1 cellular context compared by ENCODE assay signal in the genomic region with DNA sequence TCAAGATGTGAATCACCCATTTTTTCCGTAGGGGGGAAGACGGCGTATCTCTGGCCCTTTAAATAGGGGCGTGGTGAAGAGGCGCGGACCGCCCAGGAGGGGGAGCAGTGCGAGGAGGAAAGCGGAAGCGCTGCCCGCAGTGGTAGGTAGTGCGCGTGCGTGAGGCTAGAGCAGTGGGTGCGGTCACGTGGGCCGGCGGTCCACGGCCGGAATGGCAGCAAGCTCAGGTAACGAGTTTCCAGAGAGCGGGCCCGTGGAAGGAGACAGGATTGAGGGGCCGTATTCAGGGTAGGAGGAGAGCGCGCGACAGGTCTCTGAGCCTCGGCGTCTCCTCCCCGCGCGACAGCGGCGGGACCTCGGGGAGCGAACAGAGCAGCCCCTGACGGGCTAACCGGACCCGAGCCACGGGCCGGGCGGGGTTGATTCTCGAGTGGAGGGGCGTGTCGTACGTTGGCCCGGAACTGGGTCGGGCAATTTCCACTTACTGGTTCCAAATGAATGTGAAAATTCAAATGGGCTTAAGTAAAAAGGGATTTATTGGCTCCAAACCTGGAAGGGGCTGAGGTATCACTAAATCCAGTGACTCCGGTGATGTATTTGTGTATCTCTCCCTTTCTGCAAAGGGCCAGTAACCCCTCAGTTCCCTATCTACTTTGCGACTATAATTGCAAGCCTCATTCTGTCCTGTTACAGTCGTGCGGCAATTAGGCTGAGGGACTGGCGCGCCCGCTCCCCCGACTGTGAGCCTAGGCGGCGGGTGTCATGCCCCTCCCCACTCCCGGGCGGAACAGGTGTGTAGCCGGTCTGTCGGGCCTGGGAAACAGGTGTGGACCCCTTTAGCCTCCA.
A peak's percentile ranks its signal among the peaks of the same experiment; 100 is the strongest.
TF ChIP-seq lines count a peak whose summit lies in the region.

A gene with protein sequence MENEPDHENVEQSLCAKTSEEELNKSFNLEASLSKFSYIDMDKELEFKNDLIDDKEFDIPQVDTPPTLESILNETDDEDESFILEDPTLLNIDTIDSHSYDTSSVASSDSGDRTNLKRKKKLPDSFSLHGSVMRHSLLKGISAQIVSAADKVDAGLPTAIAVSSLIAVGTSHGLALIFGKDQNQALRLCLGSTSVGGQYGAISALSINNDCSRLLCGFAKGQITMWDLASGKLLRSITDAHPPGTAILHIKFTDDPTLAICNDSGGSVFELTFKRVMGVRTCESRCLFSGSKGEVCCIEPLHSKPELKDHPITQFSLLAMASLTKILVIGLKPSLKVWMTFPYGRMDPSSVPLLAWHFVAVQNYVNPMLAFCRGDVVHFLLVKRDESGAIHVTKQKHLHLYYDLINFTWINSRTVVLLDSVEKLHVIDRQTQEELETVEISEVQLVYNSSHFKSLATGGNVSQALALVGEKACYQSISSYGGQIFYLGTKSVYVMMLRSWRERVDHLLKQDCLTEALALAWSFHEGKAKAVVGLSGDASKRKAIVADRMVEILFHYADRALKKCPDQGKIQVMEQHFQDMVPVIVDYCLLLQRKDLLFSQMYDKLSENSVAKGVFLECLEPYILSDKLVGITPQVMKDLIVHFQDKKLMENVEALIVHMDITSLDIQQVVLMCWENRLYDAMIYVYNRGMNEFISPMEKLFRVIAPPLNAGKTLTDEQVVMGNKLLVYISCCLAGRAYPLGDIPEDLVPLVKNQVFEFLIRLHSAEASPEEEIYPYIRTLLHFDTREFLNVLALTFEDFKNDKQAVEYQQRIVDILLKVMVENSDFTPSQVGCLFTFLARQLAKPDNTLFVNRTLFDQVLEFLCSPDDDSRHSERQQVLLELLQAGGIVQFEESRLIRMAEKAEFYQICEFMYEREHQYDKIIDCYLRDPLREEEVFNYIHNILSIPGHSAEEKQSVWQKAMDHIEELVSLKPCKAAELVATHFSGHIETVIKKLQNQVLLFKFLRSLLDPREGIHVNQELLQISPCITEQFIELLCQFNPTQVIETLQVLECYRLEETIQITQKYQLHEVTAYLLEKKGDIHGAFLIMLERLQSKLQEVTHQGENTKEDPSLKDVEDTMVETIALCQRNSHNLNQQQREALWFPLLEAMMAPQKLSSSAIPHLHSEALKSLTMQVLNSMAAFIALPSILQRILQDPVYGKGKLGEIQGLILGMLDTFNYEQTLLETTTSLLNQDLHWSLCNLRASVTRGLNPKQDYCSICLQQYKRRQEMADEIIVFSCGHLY (N-terminal part only) (plus strand): TSS at position 168 of the 846 bp plus-strand sequence. CDS start 12,467 bp downstream, outside the sequence.

TF ChIP-seq in HepG2, 621 proteins besides CTCF, POLR2A, EP300 and RAD21 (continued from another document and continues in another):
- TF ChIP-seq ZSCAN31 (CRISPR knock-in tag; IDR thresholded peaks at IDR 0.05; ENCODE audit: low read depth) (0 out of 2 replicates have a peak, but pooled peaks have one; percentile 43), NFYB (CRISPR knock-in tag; IDR thresholded peaks at IDR 0.05) (0 out of 2 replicates have a peak, but pooled peaks have one; percentile 11), TCF12 (IDR thresholded peaks at IDR 0.05) (no peak), TCF12 (CRISPR knock-in tag; IDR thresholded peaks at IDR 0.05) (no peak), ZNF768 (CRISPR knock-in tag; IDR thresholded peaks at IDR 0.05) (peak; percentile 11; the same call in 1 of the 2 replicates), KAT8 (CRISPR knock-in tag; IDR thresholded peaks at IDR 0.05) (peak; percentile 88), TFDP1 (CRISPR knock-in tag; IDR thresholded peaks at IDR 0.05; ENCODE audit: borderline replicate concordance) (peak; percentile 21; the same call in 1 of the 2 replicates), MAZ (IDR thresholded peaks at IDR 0.05; ENCODE audit: borderline replicate concordance, low read depth, low read length) (no peak), MAZ (CRISPR knock-in tag; IDR thresholded peaks at IDR 0.05; ENCODE audit: low read depth) (peak; percentile 53), KDM5B (CRISPR knock-in tag; IDR thresholded peaks at IDR 0.05; ENCODE audit: borderline replicate concordance) (no peak; the same call in 1 of the 2 replicates), PHF20 (CRISPR knock-in tag; IDR thresholded peaks at IDR 0.05) (peak; percentile 85), PHB2 (IDR thresholded peaks at IDR 0.05; ENCODE audit: partially characterized antibody) (no peak), JDP2 (CRISPR knock-in tag; IDR thresholded peaks at IDR 0.05; ENCODE audit: borderline replicate concordance) (no peak), HOXD1 (CRISPR knock-in tag; IDR thresholded peaks at IDR 0.05) (0 out of 2 replicates have a peak, but pooled peaks have one; percentile 58), ZFAT (CRISPR knock-in tag; conservative IDR thresholded peaks at IDR 0.05) (no peak), ZNF350 (CRISPR knock-in tag; IDR thresholded peaks at IDR 0.05; ENCODE audit: borderline replicate concordance, low read depth) (peak; percentile 28; the same call in 1 of the 2 replicates), CAMTA2 (CRISPR knock-in tag; IDR thresholded peaks at IDR 0.05; ENCODE audit: borderline replicate concordance) (no peak), RXRB (CRISPR knock-in tag; IDR thresholded peaks at IDR 0.05; ENCODE audit: borderline replicate concordance) (peak; percentile 25; the same call in 1 of the 2 replicates), YEATS2 (CRISPR knock-in tag; IDR thresholded peaks at IDR 0.05; ENCODE audit: borderline replicate concordance) (peak; percentile 64; the same call in 1 of the 2 replicates), ZNF343 (CRISPR knock-in tag; IDR thresholded peaks at IDR 0.05) (0 out of 2 replicates have a peak, but pooled peaks have one; percentile 33), MAF1 (CRISPR knock-in tag; IDR thresholded peaks at IDR 0.05; ENCODE audit: borderline replicate concordance) (no peak), GATAD1 (CRISPR knock-in tag; IDR thresholded peaks at IDR 0.05) (peak; percentile 85), ZNF276 (CRISPR knock-in tag; IDR thresholded peaks at IDR 0.05; ENCODE audit: low read depth) (no peak), YEATS4 (CRISPR knock-in tag; IDR thresholded peaks at IDR 0.05; ENCODE audit: borderline replicate concordance) (0 out of 2 replicates have a peak, but pooled peaks have one; percentile 44), SRF (IDR thresholded peaks at IDR 0.05; ENCODE audit: low read depth, low read length) (no peak), TGIF2 (CRISPR knock-in tag; IDR thresholded peaks at IDR 0.05) (0 out of 2 replicates have a peak, but pooled peaks have one; percentile 42), ETV5 (CRISPR knock-in tag; IDR thresholded peaks at IDR 0.05; ENCODE audit: borderline replicate concordance) (peak; percentile 70; the same call in 1 of the 2 replicates), THAP7 (CRISPR knock-in tag; IDR thresholded peaks at IDR 0.05) (peak; percentile 22; the same call in 1 of the 2 replicates), SMAD3 (CRISPR knock-in tag; IDR thresholded peaks at IDR 0.05) (0 out of 2 replicates have a peak, but pooled peaks have one; percentile 39), SPEN (CRISPR knock-in tag; IDR thresholded peaks at IDR 0.05; ENCODE audit: low read depth) (peak; percentile 44; the same call in 1 of the 2 replicates), RFXANK (CRISPR knock-in tag; IDR thresholded peaks at IDR 0.05) (0 out of 2 replicates have a peak, but pooled peaks have one; percentile 58), ZFP36L1 (CRISPR knock-in tag; IDR thresholded peaks at IDR 0.05) (peak; percentile 12; the same call in 1 of the 2 replicates), HDAC1 (CRISPR knock-in tag; IDR thresholded peaks at IDR 0.05) (peak; percentile 9), ZFYVE20 (CRISPR knock-in tag; IDR thresholded peaks at IDR 0.05; ENCODE audit: borderline replicate concordance, low read depth) (0 out of 2 replicates have a peak, but pooled peaks have one; percentile 54), ZNF367 (CRISPR knock-in tag; IDR thresholded peaks at IDR 0.05; ENCODE audit: borderline replicate concordance) (peak; percentile 66; the same call in 1 of the 2 replicates), LCORL (IDR thresholded peaks at IDR 0.05) (no peak), LCORL (CRISPR knock-in tag; IDR thresholded peaks at IDR 0.05) (no peak), HIVEP1 (CRISPR knock-in tag; IDR thresholded peaks at IDR 0.05) (no peak), ZNF552 (CRISPR knock-in tag; IDR thresholded peaks at IDR 0.05; ENCODE audit: borderline replicate concordance) (no peak)
- TF ChIP-seq, protein P1, sequence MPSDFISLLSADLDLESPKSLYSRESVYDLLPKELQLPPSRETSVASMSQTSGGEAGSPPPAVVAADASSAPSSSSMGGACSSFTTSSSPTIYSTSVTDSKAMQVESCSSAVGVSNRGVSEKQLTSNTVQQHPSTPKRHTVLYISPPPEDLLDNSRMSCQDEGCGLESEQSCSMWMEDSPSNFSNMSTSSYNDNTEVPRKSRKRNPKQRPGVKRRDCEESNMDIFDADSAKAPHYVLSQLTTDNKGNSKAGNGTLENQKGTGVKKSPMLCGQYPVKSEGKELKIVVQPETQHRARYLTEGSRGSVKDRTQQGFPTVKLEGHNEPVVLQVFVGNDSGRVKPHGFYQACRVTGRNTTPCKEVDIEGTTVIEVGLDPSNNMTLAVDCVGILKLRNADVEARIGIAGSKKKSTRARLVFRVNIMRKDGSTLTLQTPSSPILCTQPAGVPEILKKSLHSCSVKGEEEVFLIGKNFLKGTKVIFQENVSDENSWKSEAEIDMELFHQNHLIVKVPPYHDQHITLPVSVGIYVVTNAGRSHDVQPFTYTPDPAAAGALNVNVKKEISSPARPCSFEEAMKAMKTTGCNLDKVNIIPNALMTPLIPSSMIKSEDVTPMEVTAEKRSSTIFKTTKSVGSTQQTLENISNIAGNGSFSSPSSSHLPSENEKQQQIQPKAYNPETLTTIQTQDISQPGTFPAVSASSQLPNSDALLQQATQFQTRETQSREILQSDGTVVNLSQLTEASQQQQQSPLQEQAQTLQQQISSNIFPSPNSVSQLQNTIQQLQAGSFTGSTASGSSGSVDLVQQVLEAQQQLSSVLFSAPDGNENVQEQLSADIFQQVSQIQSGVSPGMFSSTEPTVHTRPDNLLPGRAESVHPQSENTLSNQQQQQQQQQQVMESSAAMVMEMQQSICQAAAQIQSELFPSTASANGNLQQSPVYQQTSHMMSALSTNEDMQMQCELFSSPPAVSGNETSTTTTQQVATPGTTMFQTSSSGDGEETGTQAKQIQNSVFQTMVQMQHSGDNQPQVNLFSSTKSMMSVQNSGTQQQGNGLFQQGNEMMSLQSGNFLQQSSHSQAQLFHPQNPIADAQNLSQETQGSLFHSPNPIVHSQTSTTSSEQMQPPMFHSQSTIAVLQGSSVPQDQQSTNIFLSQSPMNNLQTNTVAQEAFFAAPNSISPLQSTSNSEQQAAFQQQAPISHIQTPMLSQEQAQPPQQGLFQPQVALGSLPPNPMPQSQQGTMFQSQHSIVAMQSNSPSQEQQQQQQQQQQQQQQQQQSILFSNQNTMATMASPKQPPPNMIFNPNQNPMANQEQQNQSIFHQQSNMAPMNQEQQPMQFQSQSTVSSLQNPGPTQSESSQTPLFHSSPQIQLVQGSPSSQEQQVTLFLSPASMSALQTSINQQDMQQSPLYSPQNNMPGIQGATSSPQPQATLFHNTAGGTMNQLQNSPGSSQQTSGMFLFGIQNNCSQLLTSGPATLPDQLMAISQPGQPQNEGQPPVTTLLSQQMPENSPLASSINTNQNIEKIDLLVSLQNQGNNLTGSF (CRISPR knock-in tag; IDR thresholded peaks at IDR 0.05): 0 out of 2 replicates have a peak, but pooled peaks have one; percentile 23
- TF ChIP-seq, protein P2, sequence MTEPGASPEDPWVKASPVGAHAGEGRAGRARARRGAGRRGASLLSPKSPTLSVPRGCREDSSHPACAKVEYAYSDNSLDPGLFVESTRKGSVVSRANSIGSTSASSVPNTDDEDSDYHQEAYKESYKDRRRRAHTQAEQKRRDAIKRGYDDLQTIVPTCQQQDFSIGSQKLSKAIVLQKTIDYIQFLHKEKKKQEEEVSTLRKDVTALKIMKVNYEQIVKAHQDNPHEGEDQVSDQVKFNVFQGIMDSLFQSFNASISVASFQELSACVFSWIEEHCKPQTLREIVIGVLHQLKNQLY (CRISPR knock-in tag; IDR thresholded peaks at IDR 0.05): peak; percentile 54
- TF ChIP-seq, protein P3, sequence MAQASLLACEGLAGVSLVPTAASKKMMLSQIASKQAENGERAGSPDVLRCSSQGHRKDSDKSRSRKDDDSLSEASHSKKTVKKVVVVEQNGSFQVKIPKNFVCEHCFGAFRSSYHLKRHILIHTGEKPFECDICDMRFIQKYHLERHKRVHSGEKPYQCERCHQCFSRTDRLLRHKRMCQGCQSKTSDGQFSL (CRISPR knock-in tag; IDR thresholded peaks at IDR 0.05): peak; percentile 85
- TF ChIP-seq, protein P4, sequence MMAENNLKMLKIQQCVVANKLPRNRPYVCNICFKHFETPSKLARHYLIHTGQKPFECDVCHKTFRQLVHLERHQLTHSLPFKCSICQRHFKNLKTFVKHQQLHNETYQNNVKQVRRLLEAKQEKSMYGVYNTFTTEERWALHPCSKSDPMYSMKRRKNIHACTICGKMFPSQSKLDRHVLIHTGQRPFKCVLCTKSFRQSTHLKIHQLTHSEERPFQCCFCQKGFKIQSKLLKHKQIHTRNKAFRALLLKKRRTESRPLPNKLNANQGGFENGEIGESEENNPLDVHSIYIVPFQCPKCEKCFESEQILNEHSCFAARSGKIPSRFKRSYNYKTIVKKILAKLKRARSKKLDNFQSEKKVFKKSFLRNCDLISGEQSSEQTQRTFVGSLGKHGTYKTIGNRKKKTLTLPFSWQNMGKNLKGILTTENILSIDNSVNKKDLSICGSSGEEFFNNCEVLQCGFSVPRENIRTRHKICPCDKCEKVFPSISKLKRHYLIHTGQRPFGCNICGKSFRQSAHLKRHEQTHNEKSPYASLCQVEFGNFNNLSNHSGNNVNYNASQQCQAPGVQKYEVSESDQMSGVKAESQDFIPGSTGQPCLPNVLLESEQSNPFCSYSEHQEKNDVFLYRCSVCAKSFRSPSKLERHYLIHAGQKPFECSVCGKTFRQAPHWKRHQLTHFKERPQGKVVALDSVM (CRISPR knock-in tag; IDR thresholded peaks at IDR 0.05): peak; percentile 26; the same call in 1 of the 2 replicates
